8 cellular contexts compared by ENCODE assay signal in genomic region chr22:42316988-42317387, GRCh38. TPM values are rescaled to one million over a fixed set of nuclear protein-coding genes. Genes with fewer than 3 reads are reported as not detected.
DNase-seq lines count a peak whose midpoint lies in the region; ATAC-seq and TF ChIP-seq lines count a peak whose summit lies in the region.

No MANE protein-coding gene starts in this region.

- H2BK15ac ChIP-seq in mesendoderm (replicated peaks; ENCODE audit: low read depth), result no peak overlapping the region

- no peak overlapping the region for H3K4me2 ChIP-seq in mesendoderm (ENCODE audit: low read length)

- H3K9me3 Mint-ChIP-seq in activated naive CD4-positive, alpha-beta T cell treated with anti-CD3 and anti-CD28 coated beads, Interleukin-2, amount 10 ng/mL, durations not matched to agents 7 days and 5 days, result no peaks in the 10 kb centered on the region

- CTCF ChIA-PET in activated naive CD4-positive, alpha-beta T cell treated with anti-CD3 and anti-CD28 coated beads, Interleukin-2, amount 10 ng/mL, durations not matched to agents 7 days and 5 days (lab: Charles Lee), result no interaction called here

- H3K4ac ChIP-seq in mesendoderm (ENCODE audit: low read depth, low read length), result no peak overlapping the region

- H4K8ac ChIP-seq in mesendoderm (ENCODE audit: low read depth, low read length), result no peak overlapping the region

- no peak overlapping the region for H2AK5ac ChIP-seq in mesendoderm (ENCODE audit: low read length)

- H2BK5ac ChIP-seq in mesendoderm (ENCODE audit: low read length), result no peak overlapping the region

- H3K27ac Mint-ChIP-seq in activated naive CD4-positive, alpha-beta T cell treated with anti-CD3 and anti-CD28 coated beads, Interleukin-2, amount 10 ng/mL, durations not matched to agents 7 days and 5 days, result peak overlapping the region; percentile 62

- no peak overlapping the region for H3K56ac ChIP-seq in mesendoderm (ENCODE audit: low read length)

- H3K79me1 ChIP-seq in mesendoderm (ENCODE audit: low read length), result no peaks in the 10 kb centered on the region

- in situ Hi-C loops in brain microvascular endothelial cell (cut with HindIII; ENCODE audit: low pct_ligation_motif_present, low sequenced_read_pairs), result no loop called here

- no peak overlapping the region for H3K4me3 Mint-ChIP-seq in activated naive CD4-positive, alpha-beta T cell treated with anti-CD3 and anti-CD28 coated beads, Interleukin-2, amount 10 ng/mL, durations not matched to agents 7 days and 5 days

- no peaks in the 10 kb centered on the region for H3K79me2 ChIP-seq in mesendoderm (ENCODE audit: control insufficient read depth, insufficient read depth, low read length)

- H3K9me3 ChIP-seq in lower lobe of right lung, result no peaks in the 10 kb centered on the region
- no peaks in the 10 kb centered on the region for H3K9me3 ChIP-seq in thyroid gland

- H3K36me3 Mint-ChIP-seq in activated naive CD4-positive, alpha-beta T cell treated with anti-CD3 and anti-CD28 coated beads, Interleukin-2, amount 10 ng/mL, durations not matched to agents 7 days and 5 days, result no peaks in the 10 kb centered on the region

- H3K9ac ChIP-seq in mesendoderm (ENCODE audit: low read length), result no peak overlapping the region

- no peak overlapping the region for H3K18ac ChIP-seq in mesendoderm (ENCODE audit: low read length)

- H3K4me3 ChIP-seq in lower lobe of right lung (no peak overlapping the region), thyroid gland (replicated peaks in 1 of 3) (no peak overlapping the region), brain microvascular endothelial cell (ENCODE audit: low read depth, low read length) (no peak overlapping the region), mesendoderm (ENCODE audit: low read length) (no peak overlapping the region)

- no peak overlapping the region for H2BK120ac ChIP-seq in mesendoderm (ENCODE audit: low read depth, low read length)

- TF ChIP-seq CTCF in lower lobe of right lung (IDR thresholded peaks at IDR 0.05) (no peak), thyroid gland (IDR thresholded peaks at IDR 0.05) (no peak), brain microvascular endothelial cell (IDR thresholded peaks at IDR 0.05; ENCODE audit: low read depth, low read length, missing control alignments) (no peak)

- DNase-seq in AG08395 (ENCODE audit: low spot score), result peak; percentile 69
- peak; percentile 55 for DNase-seq in LoVo (ENCODE audit: low spot score)
- no peak for DNase-seq in activated naive CD4-positive, alpha-beta T cell treated with anti-CD3 and anti-CD28 coated beads, Interleukin-2, amount 10 ng/mL, durations not matched to agents 7 days and 5 days
- no peak for DNase-seq in lower lobe of right lung
- DNase-seq in thyroid gland, result peak in 1 of 2 donors; percentile 40
- DNase-seq in NCI-H1105 (lab: John Stamatoyannopoulos, UW), result no peak
- no peak for DNase-seq in brain microvascular endothelial cell
- no peak for DNase-seq in mesendoderm

- H3K36me3 ChIP-seq in lower lobe of right lung, result no peaks in the 10 kb centered on the region
- no peaks in the 10 kb centered on the region for H3K36me3 ChIP-seq in thyroid gland
- H3K36me3 ChIP-seq in brain microvascular endothelial cell (replicated peaks), result no peaks in the 10 kb centered on the region
- H3K36me3 ChIP-seq in mesendoderm (ENCODE audit: control insufficient read depth, insufficient read depth, low read length), result no peaks in the 10 kb centered on the region

- H3K4me1 ChIP-seq in lower lobe of right lung (no peaks in the 10 kb centered on the region), thyroid gland (peaks cover 34 to 43% of the 10 kb centered on the region in 2 donors), mesendoderm (ENCODE audit: control insufficient read depth, low read depth, low read length) (peaks cover 18% of the 10 kb centered on the region)

- no peak overlapping the region for H3K23ac ChIP-seq in mesendoderm (ENCODE audit: low read length)

- TF ChIP-seq POLR2A in thyroid gland (IDR thresholded peaks at IDR 0.05), result no peak

- intact Hi-C loops in lower lobe of right lung (cut with DNase I) (no loop called here), thyroid gland (cut with DNase I) (no loop called here)

- peak; percentile 68 to 80 for ATAC-seq in lower lobe of right lung

- peaks cover 37% of the 10 kb centered on the region for H3K4me1 Mint-ChIP-seq in activated naive CD4-positive, alpha-beta T cell treated with anti-CD3 and anti-CD28 coated beads, Interleukin-2, amount 10 ng/mL, durations not matched to agents 7 days and 5 days

- H3K27ac ChIP-seq in lower lobe of right lung, result no peak overlapping the region
- H3K27ac ChIP-seq in thyroid gland, result peak overlapping the region in 2 of 3 donors; percentile 16 to 35
- no peak overlapping the region for H3K27ac ChIP-seq in brain microvascular endothelial cell
- no peak overlapping the region for H3K27ac ChIP-seq in mesendoderm (ENCODE audit: low read depth, low read length)

- H3K27me3 Mint-ChIP-seq in activated naive CD4-positive, alpha-beta T cell treated with anti-CD3 and anti-CD28 coated beads, Interleukin-2, amount 10 ng/mL, durations not matched to agents 7 days and 5 days, result peaks cover 3% of the 10 kb centered on the region

- H3K27me3 ChIP-seq in lower lobe of right lung (ENCODE audit: low read depth), result peaks cover 6% of the 10 kb centered on the region
- no peaks in the 10 kb centered on the region for H3K27me3 ChIP-seq in thyroid gland
- no peaks in the 10 kb centered on the region for H3K27me3 ChIP-seq in brain microvascular endothelial cell (replicated peaks)
- no peaks in the 10 kb centered on the region for H3K27me3 ChIP-seq in mesendoderm (ENCODE audit: insufficient read depth, low read length, poor library complexity)

- 67 to 80% methylated on average over 11 of the region's 11 CpGs for WGBS in thyroid gland, 2 donors
- WGBS in mesendoderm (ENCODE audit: extremely low coverage, insufficient coverage, low lambda C conversion rate), result no CpG with 5 or more reads among the region's 11 CpGs

- H4K5ac ChIP-seq in mesendoderm (ENCODE audit: low read length), result no peak overlapping the region

RNA-seq across cellular contexts. Expression of gene TCF20, which starts 46.5 kb away (rescaled TPM):
- total RNA-seq in lower lobe of right lung (38.8 TPM), thyroid gland (10 to 100 TPM; 47.6 to 82.4 (median 68.7) TPM)
- polyA plus RNA-seq in mesendoderm (2013, experiment 1 of 2), result 28.5 TPM
- polyA plus RNA-seq in mesendoderm (2013, experiment 2 of 2), result 28.6 TPM

Comparison
In these comparisons a context has a peak if more than half of its experiments do, and no peak if none do; other contexts are left out.
1. DNase-seq: peak in AG08395 (single experiment) and LoVo (single experiment); none in activated naive CD4-positive, alpha-beta T cell treated with anti-CD3 and anti-CD28 coated beads, Interleukin-2, amount 10 ng/mL, durations not matched to agents 7 days and 5 days (single experiment), lower lobe of right lung (single experiment), NCI-H1105 (single experiment), brain microvascular endothelial cell (single experiment) and mesendoderm (single experiment).
2. H3K27ac ChIP-seq: peak in thyroid gland (2 of 3); none in lower lobe of right lung (single experiment), brain microvascular endothelial cell (single experiment) and mesendoderm (single experiment).